19 cellular contexts compared by ENCODE assay signal in genomic region chr18:79436556-79437275, GRCh38. TPM values are rescaled to one million over a fixed set of nuclear protein-coding genes. Genes with fewer than 3 reads are reported as not detected.
A peak's percentile ranks its signal among the peaks of the same experiment; 100 is the strongest.
DNase-seq lines count a peak whose midpoint lies in the region; ATAC-seq and TF ChIP-seq lines count a peak whose summit lies in the region.
"Had no signal": no experiment of that assay in that cellular context is flagged by ENCODE, and none has a peak within 500 bp of the region (broad histone marks: within the 10 kb centered on the region; RNA-seq: fewer than 3 reads in every experiment).

No MANE protein-coding gene starts in this region.

- no peak for ATAC-seq in HG02588 (IDR thresholded peaks at IDR 0.05; ENCODE audit: unreplicated experiment)
- ATAC-seq: A549 had no signal

- no peak for DNase-seq in activated CD4-positive, alpha-beta memory T cell treated with anti-CD3 and anti-CD28 coated beads for 36 hours
- no peak for DNase-seq in activated CD4-positive, alpha-beta memory T cell treated with anti-CD3 and anti-CD28 coated beads, Interleukin-2, amount 10 ng/mL, durations not matched to agents 7 days and 5 days
- DNase-seq in neuronal stem cell (ENCODE audit: low spot score) (no peak), endothelial cell (ENCODE audit: low spot score) (no peak), breast epithelium (ENCODE audit: low spot score in 2 of 2) (no peak)
- DNase-seq: AML-193, C1 segment of cervical spinal cord, COR-L47, DMS 273 treated with DMSO at 0.1 percent for 48 hours, DMS53, DND-41 had no signal

- CTCF ChIA-PET in activated CD4-positive, alpha-beta memory T cell treated with anti-CD3 and anti-CD28 coated beads for 36 hours (lab: Charles Lee), result interaction anchor here (1.1 to 2.3 kb wide), 5 partner anchors 31 to 92 kb away, joined by 4 to 19 read pairs (median 6); partner anchors contain the start of gene NFATC1
- CTCF ChIA-PET in activated CD4-positive, alpha-beta memory T cell treated with anti-CD3 and anti-CD28 coated beads, Interleukin-2, amount 10 ng/mL, durations not matched to agents 7 days and 5 days (lab: Charles Lee), result no interaction called here

- TF ChIP-seq POLR2A in breast epithelium (IDR thresholded peaks at IDR 0.05), result no peak

- H3K36me3 Mint-ChIP-seq in activated CD4-positive, alpha-beta memory T cell treated with anti-CD3 and anti-CD28 coated beads for 36 hours, result peaks cover 52% of the 10 kb centered on the region
- H3K36me3 Mint-ChIP-seq in activated CD4-positive, alpha-beta memory T cell treated with anti-CD3 and anti-CD28 coated beads, Interleukin-2, amount 10 ng/mL, durations not matched to agents 7 days and 5 days (ENCODE audit: low read depth), result peaks cover 21% of the 10 kb centered on the region
- peaks cover 11% of the 10 kb centered on the region for H3K36me3 Mint-ChIP-seq in endothelial cell (ENCODE audit: low read depth, unreplicated experiment)

- H3K9me3 ChIP-seq in OCI-LY3 (ENCODE audit: insufficient read depth, low read length) (no peaks in the 10 kb centered on the region), neuronal stem cell (replicated peaks in 1 of 2; ENCODE audit: control insufficient read depth in 2 of 2, insufficient read depth in 1 of 2, low read depth in 1 of 2, low read length in 2 of 2) (no peaks in the 10 kb centered on the region), breast epithelium (no peaks in the 10 kb centered on the region)
- H3K9me3 ChIP-seq: A549, HAP-1 had no signal

- WGBS in neuronal stem cell (ENCODE audit: extremely low coverage in 2 of 2, insufficient read length in 2 of 2, insufficient replicate concordance in 1 of 2), 2 donors, result no CpG with 5 or more reads among the region's 37 CpGs

- H3K4me1 ChIP-seq in OCI-LY3 (ENCODE audit: low read length), result peaks cover 54% of the 10 kb centered on the region
- H3K4me1 ChIP-seq in neuronal stem cell (ENCODE audit: control insufficient read depth in 2 of 2, insufficient read depth in 1 of 2, low read depth in 1 of 2, low read length in 2 of 2), result peaks cover 0 to 2% of the 10 kb centered on the region in 2 donors
- H3K4me1 ChIP-seq in breast epithelium, result no peaks in the 10 kb centered on the region
- H3K4me1 ChIP-seq: A549, HAP-1 had no signal

- H4K91ac ChIP-seq in neuronal stem cell (ENCODE audit: low read depth, low read length, poor library complexity), result no peak overlapping the region

- no peaks in the 10 kb centered on the region for H3K27me3 ChIP-seq in OCI-LY3 (ENCODE audit: low read depth, low read length)
- no peaks in the 10 kb centered on the region for H3K27me3 ChIP-seq in neuronal stem cell (ENCODE audit: control insufficient read depth in 3 of 3, insufficient read depth in 3 of 3, low read depth in 1 of 3, low read length in 3 of 3)
- H3K27me3 ChIP-seq in breast epithelium, result no peaks in the 10 kb centered on the region

- H3K4me2 ChIP-seq in OCI-LY3 (ENCODE audit: low read length) (peak overlapping the region; percentile 60), neuronal stem cell (ENCODE audit: insufficient read depth, low read length, poor library complexity, severe bottlenecking) (no peak overlapping the region)
- H3K4me2 ChIP-seq: A549 had no signal

- POLR2A ChIA-PET in activated CD4-positive, alpha-beta memory T cell treated with anti-CD3 and anti-CD28 coated beads for 36 hours (lab: Charles Lee), result interaction anchor here (1.1 to 2.3 kb wide), 3 partner anchors 31 to 87 kb away, joined by 4 to 26 read pairs (median 8); no protein-coding TSS in a partner anchor
- POLR2A ChIA-PET in activated CD4-positive, alpha-beta memory T cell treated with anti-CD3 and anti-CD28 coated beads, Interleukin-2, amount 10 ng/mL, durations not matched to agents 7 days and 5 days (lab: Charles Lee), result no interaction called here

- H3K4ac ChIP-seq in neuronal stem cell (ENCODE audit: low read length), result no peak overlapping the region

- H2BK5ac ChIP-seq in neuronal stem cell (ENCODE audit: low read length), result peak overlapping the region; percentile 24

- no peaks in the 10 kb centered on the region for H3K9me3 Mint-ChIP-seq in activated CD4-positive, alpha-beta memory T cell treated with anti-CD3 and anti-CD28 coated beads for 36 hours
- no peaks in the 10 kb centered on the region for H3K9me3 Mint-ChIP-seq in activated CD4-positive, alpha-beta memory T cell treated with anti-CD3 and anti-CD28 coated beads, Interleukin-2, amount 10 ng/mL, durations not matched to agents 7 days and 5 days
- no peaks in the 10 kb centered on the region for H3K9me3 Mint-ChIP-seq in endothelial cell (ENCODE audit: unreplicated experiment)
- H3K9me3 Mint-ChIP-seq: CD4-positive, CD25-positive, alpha-beta regulatory T cell; CD8-positive, alpha-beta memory T cell had no signal

- H3K18ac ChIP-seq in neuronal stem cell (ENCODE audit: low read length), result peak overlapping the region; percentile 57

- intact Hi-C loops in activated CD4-positive, alpha-beta memory T cell treated with anti-CD3 and anti-CD28 coated beads for 36 hours (cut with micrococcal nuclease), result loop anchor here (1.0 kb wide), 2 partner anchors 32 to 41 kb away; partner anchors contain the start of gene NFATC1
- intact Hi-C loops in breast epithelium (cut with DNase I; ENCODE audit: low total_unique reads), result no loop called here

- peaks cover 57% of the 10 kb centered on the region for H3K4me1 Mint-ChIP-seq in activated CD4-positive, alpha-beta memory T cell treated with anti-CD3 and anti-CD28 coated beads for 36 hours (ENCODE audit: low read depth)
- peaks cover 15% of the 10 kb centered on the region for H3K4me1 Mint-ChIP-seq in activated CD4-positive, alpha-beta memory T cell treated with anti-CD3 and anti-CD28 coated beads, Interleukin-2, amount 10 ng/mL, durations not matched to agents 7 days and 5 days
- no peaks in the 10 kb centered on the region for H3K4me1 Mint-ChIP-seq in endothelial cell (ENCODE audit: unreplicated experiment)

- no peak overlapping the region for H3K4me3 Mint-ChIP-seq in activated CD4-positive, alpha-beta memory T cell treated with anti-CD3 and anti-CD28 coated beads for 36 hours
- H3K4me3 Mint-ChIP-seq in activated CD4-positive, alpha-beta memory T cell treated with anti-CD3 and anti-CD28 coated beads, Interleukin-2, amount 10 ng/mL, durations not matched to agents 7 days and 5 days, result no peak overlapping the region
- no peak overlapping the region for H3K4me3 Mint-ChIP-seq in endothelial cell (ENCODE audit: unreplicated experiment)

- peaks cover 67% of the 10 kb centered on the region for H3K79me2 ChIP-seq in OCI-LY3 (ENCODE audit: low read length)

- H3K36me3 ChIP-seq in OCI-LY3 (replicated peaks; ENCODE audit: low read depth, low read length) (peaks cover 73% of the 10 kb centered on the region), neuronal stem cell (replicated peaks in 1 of 2; ENCODE audit: control insufficient read depth in 2 of 2, insufficient read depth in 2 of 2, low read length in 2 of 2) (no peaks in the 10 kb centered on the region), breast epithelium (no peaks in the 10 kb centered on the region)
- H3K36me3 ChIP-seq: HAP-1 had no signal

- H3K9ac ChIP-seq in OCI-LY3 (ENCODE audit: low read length) (no peak overlapping the region), neuronal stem cell (ENCODE audit: low read depth, low read length, poor library complexity) (no peak overlapping the region)

- peak overlapping the region; percentile 13 for H3K27ac Mint-ChIP-seq in activated CD4-positive, alpha-beta memory T cell treated with anti-CD3 and anti-CD28 coated beads for 36 hours
- no peak overlapping the region for H3K27ac Mint-ChIP-seq in activated CD4-positive, alpha-beta memory T cell treated with anti-CD3 and anti-CD28 coated beads, Interleukin-2, amount 10 ng/mL, durations not matched to agents 7 days and 5 days
- no peak overlapping the region for H3K27ac Mint-ChIP-seq in endothelial cell (ENCODE audit: unreplicated experiment)

- H2BK120ac ChIP-seq in neuronal stem cell (ENCODE audit: low read depth, low read length), result no peak overlapping the region

- H2AK5ac ChIP-seq in neuronal stem cell (ENCODE audit: low read depth, low read length), result peak overlapping the region; percentile 70

- no peak overlapping the region for H2BK12ac ChIP-seq in neuronal stem cell (ENCODE audit: low read length)

- H3K27me3 Mint-ChIP-seq in activated CD4-positive, alpha-beta memory T cell treated with anti-CD3 and anti-CD28 coated beads for 36 hours, result no peaks in the 10 kb centered on the region
- no peaks in the 10 kb centered on the region for H3K27me3 Mint-ChIP-seq in activated CD4-positive, alpha-beta memory T cell treated with anti-CD3 and anti-CD28 coated beads, Interleukin-2, amount 10 ng/mL, durations not matched to agents 7 days and 5 days
- peaks cover 13% of the 10 kb centered on the region for H3K27me3 Mint-ChIP-seq in endothelial cell (ENCODE audit: unreplicated experiment)
- H3K27me3 Mint-ChIP-seq: CD4-positive, CD25-positive, alpha-beta regulatory T cell; CD8-positive, alpha-beta memory T cell had no signal

- peaks cover 6% of the 10 kb centered on the region for H3K79me1 ChIP-seq in neuronal stem cell (ENCODE audit: low read depth, low read length)

- H3K27ac ChIP-seq in OCI-LY3 (ENCODE audit: low read length) (no peak overlapping the region), neuronal stem cell (replicated peaks; ENCODE audit: low read length) (no peak overlapping the region), breast epithelium (no peak overlapping the region)
- H3K27ac ChIP-seq: 22Rv1, A549 had no signal

- H3K4me3 ChIP-seq in OCI-LY3 (ENCODE audit: low read length) (0 out of 2 replicates have a peak overlapping the region, but pooled peaks have one; percentile 13), neuronal stem cell (ENCODE audit: low read length in 2 of 2) (no peak overlapping the region), breast epithelium (no peak overlapping the region)
- H3K4me3 ChIP-seq: A549, HAP-1 had no signal

- H2BK15ac ChIP-seq in neuronal stem cell (ENCODE audit: low read length), result no peak overlapping the region

- peaks cover 97% of the 10 kb centered on the region for H4K20me1 ChIP-seq in OCI-LY3 (ENCODE audit: insufficient read depth, low read length)

- H4K8ac ChIP-seq in neuronal stem cell (ENCODE audit: low read depth, low read length), result peak overlapping the region; percentile 43

- peak overlapping the region; percentile 38 for H3K14ac ChIP-seq in neuronal stem cell (ENCODE audit: low read length)

- no peak overlapping the region for H3K23ac ChIP-seq in neuronal stem cell (ENCODE audit: low read depth, low read length, poor library complexity)

- H2AFZ ChIP-seq in OCI-LY3 (ENCODE audit: low read depth, low read length) (no peak overlapping the region), neuronal stem cell (ENCODE audit: low read length) (no peak overlapping the region)

- TF ChIP-seq CTCF in OCI-LY3 (IDR thresholded peaks at IDR 0.05; ENCODE audit: low read depth, low read length) (no peak), endothelial cell (IDR thresholded peaks at IDR 0.05; ENCODE audit: unreplicated experiment) (no peak), breast epithelium (IDR thresholded peaks at IDR 0.05) (no peak)

RNA-seq across cellular contexts. Expression of gene NFATC1, which starts 41.0 kb away (rescaled TPM):
- total RNA-seq in activated CD4-positive, alpha-beta memory T cell treated with anti-CD3 and anti-CD28 coated beads for 36 hours, result 10 to 100 TPM; 83.7 to 85.4 TPM
- total RNA-seq in activated CD4-positive, alpha-beta memory T cell treated with anti-CD3 and anti-CD28 coated beads, Interleukin-2, amount 10 ng/mL, durations not matched to agents 7 days and 5 days, result 10 to 100 TPM; 43.8 to 44.5 TPM
- 4.7 TPM for polyA plus RNA-seq in neuronal stem cell (2013, experiment 1 of 2)
- polyA plus RNA-seq in neuronal stem cell (2013, experiment 2 of 2), result 5.2 TPM
- total RNA-seq in endothelial cell (ENCODE audit: unreplicated experiment) (40.6 TPM), breast epithelium (10 to 100 TPM; 10.9 to 18.0 (median 12.9) TPM)
- total RNA-seq: HT-29 had no signal
